ENCODE assay signal across 12 cellular contexts in the genomic region with DNA sequence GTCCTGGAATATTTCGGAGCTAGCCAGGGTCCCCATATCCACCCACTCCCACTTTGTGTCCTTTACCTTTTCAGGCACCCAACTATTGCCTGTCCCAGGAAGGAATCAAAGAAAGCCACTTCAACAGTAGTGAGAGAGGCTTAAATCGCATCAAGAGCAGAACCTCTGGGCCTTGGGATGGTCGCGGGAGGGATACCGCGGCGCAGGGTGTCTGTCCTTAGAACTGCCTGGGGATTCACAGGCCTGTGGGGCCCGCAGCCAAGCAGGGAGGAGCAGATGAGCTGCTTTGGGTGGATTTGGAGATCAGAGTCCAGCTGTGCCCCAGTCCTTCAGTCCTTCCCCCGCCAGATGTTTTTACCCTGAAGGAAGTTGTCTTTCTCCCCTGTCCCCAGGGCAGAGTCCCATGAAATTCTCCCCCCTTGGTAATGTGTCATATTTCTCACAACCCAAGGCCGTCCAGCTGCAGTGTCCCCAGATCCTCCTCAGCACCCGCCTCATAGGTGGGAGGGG. TPM values are rescaled to one million over a fixed set of nuclear protein-coding genes. Genes with fewer than 3 reads are reported as not detected.
"Had no signal": no experiment of that assay in that cellular context is flagged by ENCODE, and none has a peak within 500 bp of the region (broad histone marks: within the 10 kb centered on the region; RNA-seq: fewer than 3 reads in every experiment).

No MANE protein-coding gene starts in this region.

- H3K27ac ChIP-seq: VCaP had no signal

- H3K4me1 Mint-ChIP-seq: natural killer cell had no signal

- H3K4me3 Mint-ChIP-seq: activated CD4-positive, alpha-beta memory T cell treated with anti-CD3 and anti-CD28 coated beads, Interleukin-2, amount 10 ng/mL, durations not matched to agents 7 days and 5 days; activated naive CD8-positive, alpha-beta T cell treated with anti-CD3 and anti-CD28 coated beads, Interleukin-2, amount 10 ng/mL, durations not matched to agents 7 days and 5 days; activated T-cell treated with anti-CD3 and anti-CD28 coated beads, Interleukin-2, amount 50 U/mL, for 72 hours; natural killer cell had no signal

- H3K27me3 ChIP-seq: tibial nerve had no signal

- H3K9me3 ChIP-seq: tibial nerve had no signal

- H3K36me3 Mint-ChIP-seq: activated naive CD8-positive, alpha-beta T cell treated with anti-CD3 and anti-CD28 coated beads, Interleukin-2, amount 10 ng/mL, durations not matched to agents 7 days and 5 days; natural killer cell had no signal

- H3K9me3 Mint-ChIP-seq: activated CD4-positive, alpha-beta memory T cell treated with anti-CD3 and anti-CD28 coated beads, Interleukin-2, amount 10 ng/mL, durations not matched to agents 7 days and 5 days; activated T-cell treated with anti-CD3 and anti-CD28 coated beads, Interleukin-2, amount 50 U/mL, for 72 hours; natural killer cell had no signal

- DNase-seq: activated CD4-positive, alpha-beta memory T cell treated with anti-CD3 and anti-CD28 coated beads, Interleukin-2, amount 10 ng/mL, durations not matched to agents 7 days and 5 days; activated gamma-delta T cell treated with Interleukin-2 at 50 U/mL for 16 hours; activated naive CD8-positive, alpha-beta T cell treated with anti-CD3 and anti-CD28 coated beads, Interleukin-2, amount 10 ng/mL, durations not matched to agents 7 days and 5 days; activated T-cell treated with anti-CD3 and anti-CD28 coated beads, Interleukin-2, amount 50 U/mL, for 72 hours; anterior cingulate cortex; natural killer cell; occipital lobe; T-helper 9 cell had no signal

- H3K4me3 ChIP-seq: tibial nerve had no signal

- H3K27ac Mint-ChIP-seq: activated CD4-positive, alpha-beta memory T cell treated with anti-CD3 and anti-CD28 coated beads, Interleukin-2, amount 10 ng/mL, durations not matched to agents 7 days and 5 days; activated naive CD8-positive, alpha-beta T cell treated with anti-CD3 and anti-CD28 coated beads, Interleukin-2, amount 10 ng/mL, durations not matched to agents 7 days and 5 days; activated T-cell treated with anti-CD3 and anti-CD28 coated beads, Interleukin-2, amount 50 U/mL, for 72 hours; natural killer cell had no signal

RNA-seq across cellular contexts. Expression of gene SLCO2B1, which starts 13.5 kb away (rescaled TPM):
- total RNA-seq: activated T-cell treated with anti-CD3 and anti-CD28 coated beads, Interleukin-2, amount 50 U/mL, for 72 hours; fibroblast of lung; mononuclear cell; natural killer cell had no signal
- polyA plus RNA-seq: fibroblast of lung had no signal
